ENCODE assay signal across 22 cellular contexts in genomic region chr17:64255764-64256163, GRCh38.
"Had no signal": no experiment of that assay in that cellular context is flagged by ENCODE, and none has a peak within 500 bp of the region (broad histone marks: within the 10 kb centered on the region; RNA-seq: fewer than 3 reads in every experiment).

No MANE protein-coding gene starts in this region.

- H3K36me3 ChIP-seq: upper lobe of left lung had no signal

- H3K4me1 ChIP-seq: testis had no signal

- H3K4me2 ChIP-seq: hepatocyte had no signal

- ATAC-seq: activated CD4-positive, alpha-beta T cell treated with anti-CD3 and anti-CD28 coated beads for 36 hours; effector memory CD8-positive, alpha-beta T cell; esophagus mucosa; left ventricle myocardium superior had no signal

- H2AFZ ChIP-seq: hepatocyte had no signal

- H3K9me3 ChIP-seq: testis, upper lobe of left lung had no signal

- H3K4me3 ChIP-seq: hepatocyte, testis, upper lobe of left lung had no signal

- H3K27ac ChIP-seq: hepatocyte, testis, upper lobe of left lung had no signal

- DNase-seq: activated B cell treated with CpG ODN at 0.5 μM for 24 hours; activated CD4-positive, alpha-beta T cell treated with anti-CD3 and anti-CD28 coated beads for 36 hours; activated CD4-positive, alpha-beta T cell treated with anti-CD3 and anti-CD28 coated beads, Interleukin-2, amount 50 U/mL, for 4 hours; activated CD8-positive, alpha-beta memory T cell treated with anti-CD3 and anti-CD28 coated beads for 24 hours; activated CD8-positive, alpha-beta memory T cell treated with anti-CD3 and anti-CD28 coated beads, Interleukin-2, amount 50 U/mL, for 4 hours; activated naive CD4-positive, alpha-beta T cell treated with Interleukin-2 at 50 U/mL for 16 hours; activated naive CD8-positive, alpha-beta T cell treated with anti-CD3 and anti-CD28 coated beads for 36 hours; activated T-cell treated with anti-CD3 and anti-CD28 coated beads, Interleukin-2, amount 50 U/mL, for 48 hours; central memory CD4-positive, alpha-beta T cell; dorsolateral prefrontal cortex; effector memory CD8-positive, alpha-beta T cell; foreskin melanocyte; left ventricle myocardium superior; occipital lobe; retina; stimulated activated CD4-positive, alpha-beta T cell treated with anti-CD3 and anti-CD28 coated beads, Interleukin-4, amount 100 ng/mL, for 1 hour; stimulated activated naive CD4-positive, alpha-beta T cell; T-helper 9 cell; testis; upper lobe of left lung had no signal

- H3K27me3 ChIP-seq: dorsolateral prefrontal cortex, hepatocyte, testis, upper lobe of left lung had no signal
